In the genomic region with DNA sequence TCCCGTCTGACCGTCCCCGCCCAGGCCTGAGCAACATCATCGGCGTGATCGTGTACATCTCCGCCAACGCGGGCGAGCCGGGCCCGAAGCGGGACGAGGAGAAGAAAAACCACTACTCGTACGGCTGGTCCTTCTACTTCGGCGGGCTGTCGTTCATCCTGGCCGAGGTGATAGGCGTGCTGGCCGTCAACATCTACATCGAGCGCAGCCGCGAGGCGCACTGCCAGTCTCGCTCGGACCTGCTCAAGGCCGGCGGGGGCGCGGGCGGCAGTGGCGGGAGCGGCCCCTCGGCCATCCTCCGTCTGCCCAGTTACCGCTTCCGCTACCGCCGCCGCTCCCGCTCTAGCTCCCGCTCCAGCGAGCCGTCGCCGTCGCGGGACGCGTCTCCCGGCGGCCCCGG, we compare ENCODE assay signal across 14 cellular contexts. TPM values are rescaled to one million over a fixed set of nuclear protein-coding genes. Genes with fewer than 3 reads are reported as not detected.
DNase-seq lines count a peak whose midpoint lies in the region; ATAC-seq and TF ChIP-seq lines count a peak whose summit lies in the region.
"Had no signal": no experiment of that assay in that cellular context is flagged by ENCODE, and none has a peak within 500 bp of the region (broad histone marks: within the 10 kb centered on the region; RNA-seq: fewer than 3 reads in every experiment).

No MANE protein-coding gene starts in this region.

- no peak for ATAC-seq in stimulated activated effector memory CD8-positive, alpha-beta T cell treated with anti-CD3 and anti-CD28 coated beads, Interleukin-12 subunit alpha, Interleukin-12 subunit beta, amount 100 ng/mL, for 72 hours

- no peaks in the 10 kb centered on the region for H3K79me2 ChIP-seq in neural progenitor cell (ENCODE audit: low read depth)

- H3K27ac ChIP-seq in BLaER1 (peak overlapping the region; percentile 74), HUES64 (ENCODE audit: low read depth, low read length) (no peak overlapping the region; the same call in 1 of the 2 replicates), endodermal cell (ENCODE audit: low read depth, low read length) (no peak overlapping the region), neural progenitor cell (no peak overlapping the region)

- H3K4me1 Mint-ChIP-seq in endodermal cell (peaks cover 8% of the 10 kb centered on the region), neural progenitor cell (peaks cover 18% of the 10 kb centered on the region)
- peaks cover 29% of the 10 kb centered on the region for H3K4me1 Mint-ChIP-seq in stimulated activated effector memory CD8-positive, alpha-beta T cell treated with anti-CD3 and anti-CD28 coated beads, Interleukin-12 subunit alpha, Interleukin-12 subunit beta, amount 100 ng/mL, for 72 hours

- H3K27me3 Mint-ChIP-seq in endodermal cell (ENCODE audit: insufficient read depth) (peaks cover 48% of the 10 kb centered on the region), neural progenitor cell (ENCODE audit: insufficient read depth, low read depth) (peaks cover 17% of the 10 kb centered on the region)

- peak overlapping the region; percentile 66 for H3K4me3 ChIP-seq in BLaER1
- peak overlapping the region; percentile 82 for H3K4me3 ChIP-seq in HUES64 (ENCODE audit: low read length)
- H3K4me3 ChIP-seq in endodermal cell (ENCODE audit: low read length): no peak overlapping the region
- peak overlapping the region; percentile 32 for H3K4me3 ChIP-seq in neural progenitor cell

- TF ChIP-seq CTCF in endodermal cell (conservative IDR thresholded peaks at IDR 0.05): no peak
- no peak for TF ChIP-seq CTCF in neural progenitor cell (IDR thresholded peaks at IDR 0.05)

- H3K4me1 ChIP-seq in BLaER1 (peaks cover 62% of the 10 kb centered on the region), HUES64 (ENCODE audit: insufficient read depth, low read length) (peaks cover 4% of the 10 kb centered on the region; the same call in 1 of the 2 replicates), endodermal cell (ENCODE audit: control insufficient read depth, insufficient read depth, low read length) (no peaks in the 10 kb centered on the region), neural progenitor cell (peaks cover 5% of the 10 kb centered on the region)

- H3K9me3 Mint-ChIP-seq in endodermal cell: peaks cover 24% of the 10 kb centered on the region
- peaks cover 4% of the 10 kb centered on the region for H3K9me3 Mint-ChIP-seq in neural progenitor cell
- H3K9me3 Mint-ChIP-seq in stimulated activated effector memory CD8-positive, alpha-beta T cell treated with anti-CD3 and anti-CD28 coated beads, Interleukin-12 subunit alpha, Interleukin-12 subunit beta, amount 100 ng/mL, for 72 hours: peaks cover 7% of the 10 kb centered on the region

- H4K20me1 ChIP-seq in BLaER1 (no peaks in the 10 kb centered on the region), neural progenitor cell (ENCODE audit: low read depth) (peaks cover 15% of the 10 kb centered on the region)

- H3K9me3 ChIP-seq in BLaER1: no peaks in the 10 kb centered on the region
- H3K9me3 ChIP-seq in HUES64 (ENCODE audit: insufficient read depth, low read depth, low read length): no peaks in the 10 kb centered on the region
- H3K9me3 ChIP-seq in endodermal cell (ENCODE audit: control insufficient read depth, low read length): no peaks in the 10 kb centered on the region
- H3K9me3 ChIP-seq in neural progenitor cell (ENCODE audit: low read depth): no peaks in the 10 kb centered on the region

- 2% methylated on average over 56 of the region's 56 CpGs for WGBS in HUES64
- WGBS in endodermal cell (ENCODE audit: insufficient coverage in 1 of 2, insufficient read length in 1 of 2), 2 experiments: 17 to 24% methylated on average over 24 to 56 of the region's 56 CpGs

- H3K4me2 ChIP-seq in BLaER1 (peak overlapping the region; percentile 88), neural progenitor cell (peak overlapping the region; percentile 66)

- H3K4me3 Mint-ChIP-seq in endodermal cell (peak overlapping the region; percentile 41), neural progenitor cell (no peak overlapping the region)
- H3K4me3 Mint-ChIP-seq in stimulated activated effector memory CD8-positive, alpha-beta T cell treated with anti-CD3 and anti-CD28 coated beads, Interleukin-12 subunit alpha, Interleukin-12 subunit beta, amount 100 ng/mL, for 72 hours: no peak overlapping the region

- peak overlapping the region; percentile 69 for H3K9ac ChIP-seq in BLaER1
- peak overlapping the region; percentile 11; the same call in 1 of the 2 replicates for H3K9ac ChIP-seq in HUES64 (ENCODE audit: low read depth, low read length)
- H3K9ac ChIP-seq in endodermal cell (ENCODE audit: extremely low read depth, low read length, poor library complexity, severe bottlenecking): no peak overlapping the region
- no peak overlapping the region for H3K9ac ChIP-seq in neural progenitor cell

- no peaks in the 10 kb centered on the region for H3K36me3 Mint-ChIP-seq in endodermal cell (ENCODE audit: low read depth)
- peaks cover 5% of the 10 kb centered on the region for H3K36me3 Mint-ChIP-seq in neural progenitor cell
- peaks cover 6% of the 10 kb centered on the region for H3K36me3 Mint-ChIP-seq in stimulated activated effector memory CD8-positive, alpha-beta T cell treated with anti-CD3 and anti-CD28 coated beads, Interleukin-12 subunit alpha, Interleukin-12 subunit beta, amount 100 ng/mL, for 72 hours

- no peak overlapping the region for H2AFZ ChIP-seq in neural progenitor cell (replicated peaks)

- no peak overlapping the region for H3K27ac Mint-ChIP-seq in endodermal cell
- no peak overlapping the region for H3K27ac Mint-ChIP-seq in neural progenitor cell
- no peak overlapping the region for H3K27ac Mint-ChIP-seq in stimulated activated effector memory CD8-positive, alpha-beta T cell treated with anti-CD3 and anti-CD28 coated beads, Interleukin-12 subunit alpha, Interleukin-12 subunit beta, amount 100 ng/mL, for 72 hours
- H3K27ac Mint-ChIP-seq: activated naive CD8-positive, alpha-beta T cell had no signal

- H3F3A ChIP-seq in neural progenitor cell (ENCODE audit: low read depth): peaks cover 38% of the 10 kb centered on the region

- DNase-seq in endodermal cell: peak; percentile 80
- peak; percentile 65 for DNase-seq in neural progenitor cell (ENCODE audit: low spot score)
- no peak for DNase-seq in germinal center (ENCODE audit: low spot score)
- no peak for DNase-seq in effector CD8-positive, alpha-beta T cell (lab: John Stamatoyannopoulos, UW)
- no peak for DNase-seq in stimulated activated effector memory CD8-positive, alpha-beta T cell treated with anti-CD3 and anti-CD28 coated beads, Interleukin-12 subunit alpha, Interleukin-12 subunit beta, amount 100 ng/mL, for 72 hours (ENCODE audit: low spot score in 2 of 2)
- no peak for DNase-seq in NCI-H526 treated with DMSO at 0.1 percent for 48 hours (lab: John Stamatoyannopoulos, UW)
- DNase-seq: DMS53; naive B cell; NCI-H1417; stimulated activated CD4-positive, alpha-beta T cell treated with anti-CD3 and anti-CD28 coated beads, Interleukin-4, amount 100 ng/mL, for 1 hour had no signal

- H3K36me3 ChIP-seq in BLaER1 (no peaks in the 10 kb centered on the region), HUES64 (ENCODE audit: insufficient read depth, low read length) (no peaks in the 10 kb centered on the region), endodermal cell (ENCODE audit: control insufficient read depth, insufficient read depth, low read length) (no peaks in the 10 kb centered on the region), neural progenitor cell (no peaks in the 10 kb centered on the region)

- peaks cover 35% of the 10 kb centered on the region for H3K27me3 ChIP-seq in BLaER1
- H3K27me3 ChIP-seq in HUES64 (ENCODE audit: insufficient read depth, low read length): peaks cover 21% of the 10 kb centered on the region
- H3K27me3 ChIP-seq in endodermal cell (ENCODE audit: control insufficient read depth, insufficient read depth, low read length, poor library complexity, severe bottlenecking): peaks cover 28% of the 10 kb centered on the region
- peaks cover 91% of the 10 kb centered on the region for H3K27me3 ChIP-seq in neural progenitor cell

RNA-seq across cellular contexts. Expression of a gene that starts 9.4 kb away (rescaled TPM):
- 0.85 TPM for polyA plus RNA-seq in HUES64 (2013, experiment 1 of 2)
- 1.6 TPM for polyA plus RNA-seq in HUES64 (2013, experiment 2 of 2)
- total RNA-seq in endodermal cell: 1 to 10 TPM in 1 of 2 donors, under 1 TPM in 1; 0.92 to 1.8 TPM
- 1.6 TPM for polyA plus RNA-seq in endodermal cell (2013, experiment 1 of 2)
- 1.5 TPM for polyA plus RNA-seq in endodermal cell (2013, experiment 2 of 2)
- total RNA-seq in neural progenitor cell (ENCODE audit: low replicate concordance): 1.0 TPM in 1 of 2 replicates, not detected in the other
- total RNA-seq: ureter had no signal

RNA-seq across cellular contexts. Expression of a gene that starts 19.3 kb away (rescaled TPM):
- polyA plus RNA-seq in HUES64 (2013, experiment 1 of 2): 1.6 TPM
- 2.5 TPM for polyA plus RNA-seq in HUES64 (2013, experiment 2 of 2)
- total RNA-seq in endodermal cell (1 to 10 TPM in 1 of 2 donors, under 1 TPM in 1; 0.48 to 4.8 TPM), neural progenitor cell (ENCODE audit: low replicate concordance) (0.02 and 0.37 TPM in 2 replicates)
- 2.4 TPM for polyA plus RNA-seq in endodermal cell (2013, experiment 1 of 2)
- 2.1 TPM for polyA plus RNA-seq in endodermal cell (2013, experiment 2 of 2)

Comparison
In these comparisons a context has a peak if more than half of its experiments do, and no peak if none do; other contexts are left out.
1. H3K9ac ChIP-seq: peak in BLaER1 (single experiment) and HUES64 (single experiment); none in endodermal cell (single experiment) and neural progenitor cell (single experiment).
2. DNase-seq: peak in endodermal cell (single experiment) and neural progenitor cell (single experiment); none in germinal center (single experiment), effector CD8-positive, alpha-beta T cell (single experiment), stimulated activated effector memory CD8-positive, alpha-beta T cell treated with anti-CD3 and anti-CD28 coated beads, Interleukin-12 subunit alpha, Interleukin-12 subunit beta, amount 100 ng/mL, for 72 hours (0 of 2) and NCI-H526 treated with DMSO at 0.1 percent for 48 hours (single experiment).